ENCODE assay signal across 1 cellular context in the genomic region with DNA sequence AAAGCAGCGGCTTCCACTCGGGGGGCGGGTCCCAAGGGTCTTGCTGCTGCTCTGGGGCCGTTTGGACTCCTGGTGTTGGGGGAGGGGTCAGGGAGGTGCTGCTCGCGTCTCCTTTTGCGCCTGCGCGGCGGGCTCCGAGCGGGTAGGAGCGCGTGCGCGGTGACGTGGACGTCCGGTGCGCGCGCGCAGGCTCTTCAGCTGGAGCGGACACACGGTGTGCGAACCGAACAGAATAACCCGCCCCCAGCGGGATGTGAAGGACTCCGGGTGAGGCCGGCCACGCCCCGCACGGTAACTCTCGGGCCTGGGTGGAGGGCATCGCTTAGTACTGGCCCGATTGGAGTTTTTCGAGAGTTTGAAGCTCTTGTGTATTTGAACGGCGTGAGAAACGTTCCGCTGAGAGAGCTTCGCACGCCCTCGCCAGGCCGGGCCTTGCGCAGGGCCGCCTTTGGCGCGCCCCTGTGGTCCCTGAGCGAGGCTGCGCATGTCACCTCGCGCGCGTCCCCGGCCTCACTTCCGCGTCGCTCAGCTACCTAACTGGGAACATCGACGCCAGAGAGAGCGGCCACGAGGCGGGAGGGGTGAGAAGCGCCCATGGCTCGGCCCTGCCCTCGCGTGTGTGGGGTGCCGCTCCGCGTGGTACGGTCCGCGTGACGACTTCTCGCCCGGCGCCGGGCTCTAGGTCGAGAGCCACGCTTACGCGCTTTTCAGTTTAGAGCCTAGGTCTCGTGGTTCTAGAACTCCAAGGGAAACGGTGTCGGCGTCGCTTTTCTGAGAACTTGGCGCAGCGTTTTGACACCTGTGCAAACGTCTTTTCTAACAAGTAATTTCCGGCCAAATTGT.
A peak's percentile ranks its signal among the peaks of the same experiment; 100 is the strongest.
TF ChIP-seq lines count a peak whose summit lies in the region.

A gene (plus strand): TSS at position 171 of the 843 bp plus-strand sequence.

TF ChIP-seq in Ishikawa, 13 proteins besides CTCF, POLR2A, EP300 and RAD21 (continued from another document):
- TF ChIP-seq, protein P1, sequence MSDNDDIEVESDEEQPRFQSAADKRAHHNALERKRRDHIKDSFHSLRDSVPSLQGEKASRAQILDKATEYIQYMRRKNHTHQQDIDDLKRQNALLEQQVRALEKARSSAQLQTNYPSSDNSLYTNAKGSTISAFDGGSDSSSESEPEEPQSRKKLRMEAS (IDR thresholded peaks at IDR 0.05), result peak; percentile 99
- TF ChIP-seq YY1 (IDR thresholded peaks at IDR 0.05; ENCODE audit: low read depth), result no peak
